15 cellular contexts compared by ENCODE assay signal in genomic region chr12:96457191-96457930, GRCh38. TPM values are rescaled to one million over a fixed set of nuclear protein-coding genes. Genes with fewer than 3 reads are reported as not detected.
A peak's percentile ranks its signal among the peaks of the same experiment; 100 is the strongest.
DNase-seq lines count a peak whose midpoint lies in the region; TF ChIP-seq lines count a peak whose summit lies in the region.
"Had no signal": no experiment of that assay in that cellular context is flagged by ENCODE, and none has a peak within 500 bp of the region (broad histone marks: within the 10 kb centered on the region; RNA-seq: fewer than 3 reads in every experiment).

No MANE protein-coding gene starts in this region.

- H3F3A ChIP-seq in smooth muscle cell (ENCODE audit: low read depth) = no peaks in the 10 kb centered on the region

- TF ChIP-seq CTCF in smooth muscle cell (IDR thresholded peaks at IDR 0.05; ENCODE audit: borderline replicate concordance, insufficient read depth, poor library complexity, severe bottlenecking) (no peak), osteocyte (IDR thresholded peaks at IDR 0.05) (no peak)

- DNase-seq in NCI-H1105 treated with DMSO at 0.1 percent for 48 hours (lab: John Stamatoyannopoulos, UW) = peak; percentile 19
- DNase-seq in NCI-H1105 (lab: John Stamatoyannopoulos, UW) = no peak
- DNase-seq in M059J (ENCODE audit: low read depth) = peak; percentile 62
- DNase-seq in amniotic epithelial cell (ENCODE audit: low read depth) = peak; percentile 15
- no peak for DNase-seq in smooth muscle cell (lab: John Stamatoyannopoulos, UW; ENCODE audit: unreplicated experiment)
- no peak for DNase-seq in iPS-NIHi7 (ENCODE audit: extremely low spot score)
- DNase-seq in osteocyte (ENCODE audit: extremely low spot score, unreplicated experiment) = no peak
- no peak for DNase-seq in NCI-H187 treated with DMSO at 0.1 percent for 48 hours (lab: John Stamatoyannopoulos, UW)
- DNase-seq: Calu3, HCEC 1CT, midbrain, NCI-H526, pancreas had no signal

- no peak overlapping the region for H3K4me3 ChIP-seq in smooth muscle cell
- H3K4me3 ChIP-seq: pancreas, tibial nerve had no signal

- H3K9me3 ChIP-seq in smooth muscle cell (replicated peaks; ENCODE audit: low read depth) = no peaks in the 10 kb centered on the region
- H3K9me3 ChIP-seq: pancreas, tibial nerve had no signal

- H3K4me1 Mint-ChIP-seq in osteocyte (ENCODE audit: unreplicated experiment) = no peaks in the 10 kb centered on the region

- no peak overlapping the region for H3K9ac ChIP-seq in smooth muscle cell (ENCODE audit: low read depth)

- H3K4me2 ChIP-seq in smooth muscle cell = peak overlapping the region; percentile 12

- no peaks in the 10 kb centered on the region for H3K36me3 Mint-ChIP-seq in osteocyte (ENCODE audit: unreplicated experiment)
- H3K36me3 Mint-ChIP-seq: activated naive CD4-positive, alpha-beta T cell treated with anti-CD3 and anti-CD28 coated beads, Interleukin-2, amount 50 U/mL, for 24 hours had no signal

- H3K9me3 Mint-ChIP-seq in osteocyte (ENCODE audit: unreplicated experiment) = peaks cover 2% of the 10 kb centered on the region
- H3K9me3 Mint-ChIP-seq: activated naive CD4-positive, alpha-beta T cell treated with anti-CD3 and anti-CD28 coated beads, Interleukin-2, amount 50 U/mL, for 24 hours had no signal

- no peaks in the 10 kb centered on the region for H3K79me2 ChIP-seq in smooth muscle cell (ENCODE audit: low read depth)

- H3K27me3 ChIP-seq in smooth muscle cell (ENCODE audit: low read depth) = no peaks in the 10 kb centered on the region
- H3K27me3 ChIP-seq: pancreas, tibial nerve had no signal

- no peaks in the 10 kb centered on the region for H4K20me1 ChIP-seq in smooth muscle cell (ENCODE audit: low read depth)

- peak overlapping the region; percentile 37 for H3K27ac ChIP-seq in smooth muscle cell (ENCODE audit: low read depth)
- H3K27ac ChIP-seq: pancreas, tibial nerve had no signal

- 83% methylated on average over 4 of the region's 4 CpGs for WGBS in smooth muscle cell (ENCODE audit: low lambda C conversion rate)

- H3K4me3 Mint-ChIP-seq in osteocyte (ENCODE audit: unreplicated experiment) = no peak overlapping the region
- H3K4me3 Mint-ChIP-seq: activated naive CD4-positive, alpha-beta T cell treated with anti-CD3 and anti-CD28 coated beads, Interleukin-2, amount 50 U/mL, for 24 hours had no signal

- H3K36me3 ChIP-seq in smooth muscle cell (ENCODE audit: low read depth) = no peaks in the 10 kb centered on the region
- H3K36me3 ChIP-seq: pancreas, tibial nerve had no signal

- H2AFZ ChIP-seq in smooth muscle cell (ENCODE audit: low read depth) = no peak overlapping the region

- H3K4me1 ChIP-seq in smooth muscle cell (ENCODE audit: low read depth) = no peaks in the 10 kb centered on the region
- H3K4me1 ChIP-seq: pancreas, tibial nerve had no signal

- no peaks in the 10 kb centered on the region for H3K27me3 Mint-ChIP-seq in osteocyte (ENCODE audit: unreplicated experiment)
- H3K27me3 Mint-ChIP-seq: activated naive CD4-positive, alpha-beta T cell treated with anti-CD3 and anti-CD28 coated beads, Interleukin-2, amount 50 U/mL, for 24 hours had no signal

- H3K27ac Mint-ChIP-seq in osteocyte (ENCODE audit: unreplicated experiment) = no peak overlapping the region
- H3K27ac Mint-ChIP-seq: activated naive CD4-positive, alpha-beta T cell treated with anti-CD3 and anti-CD28 coated beads, Interleukin-2, amount 50 U/mL, for 24 hours had no signal

RNA-seq across cellular contexts. Expression of gene CFAP54, which starts 32.0 kb away (rescaled TPM):
- total RNA-seq in M059J (2014; rRNA removed; shearing (Covaris generic)) = 0.57 and 1.8 TPM in 2 replicates
- 0.31 and 0.67 TPM in 2 replicates for total RNA-seq in smooth muscle cell
- 0.35 TPM in 1 of 2 replicates, not detected in the other for polyA plus RNA-seq in smooth muscle cell
- total RNA-seq in osteocyte = 0.24 and 0.73 TPM in 2 replicates

RNA-seq across cellular contexts. Expression of gene CDK17, which starts 57.1 kb away (rescaled TPM):
- total RNA-seq in M059J (2014; rRNA removed; shearing (Covaris generic)) = 19.1 and 25.8 TPM in 2 replicates
- total RNA-seq in smooth muscle cell (49.8 and 54.1 TPM in 2 replicates), osteocyte (33.8 and 37.2 TPM in 2 replicates)
- 16.0 and 19.1 TPM in 2 replicates for polyA plus RNA-seq in smooth muscle cell

Comparison
In these comparisons a context has a peak if more than half of its experiments do, and no peak if none do; other contexts are left out.
1. DNase-seq: peak in NCI-H1105 treated with DMSO at 0.1 percent for 48 hours (single experiment), M059J (single experiment) and amniotic epithelial cell (single experiment); none in NCI-H1105 (single experiment), smooth muscle cell (single experiment), iPS-NIHi7 (single experiment), osteocyte (single experiment) and NCI-H187 treated with DMSO at 0.1 percent for 48 hours (single experiment).